1 cellular context compared by ENCODE assay signal in genomic region chr19:33175156-33175782, GRCh38.
TF ChIP-seq lines count a peak whose summit lies in the region.

No MANE protein-coding gene starts in this region.

TF ChIP-seq in K562, 482 proteins besides CTCF, POLR2A, EP300 and RAD21:
- TF ChIP-seq RCOR1 (IDR thresholded peaks at IDR 0.05; ENCODE audit: borderline replicate concordance in 1 of 2, low read depth in 2 of 2, low read length in 2 of 2) (no peak), PKNOX1 (IDR thresholded peaks at IDR 0.05) (peak; percentile 57)
